Comparison of ENCODE assay signal across 8 cellular contexts in the genomic region with DNA sequence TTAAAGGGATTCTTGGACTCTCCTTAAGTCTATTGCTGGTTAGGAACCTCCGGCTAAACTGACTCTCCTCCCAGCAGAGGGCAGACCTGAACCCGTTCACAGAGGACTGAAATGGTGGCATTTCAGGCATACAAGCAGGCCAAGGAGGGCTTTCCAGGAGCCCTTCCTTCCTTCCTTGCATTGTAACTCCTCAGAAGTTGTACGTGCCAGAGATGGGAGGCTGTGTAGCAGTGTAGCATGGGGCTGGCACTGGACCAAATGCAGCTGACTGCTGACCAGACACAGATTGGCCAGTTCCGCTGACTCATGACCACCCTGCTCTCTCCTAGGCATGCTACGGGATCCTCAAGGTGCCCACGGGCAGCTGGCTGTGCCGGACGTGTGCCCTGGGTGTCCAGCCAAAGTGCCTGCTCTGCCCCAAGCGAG. TPM values are rescaled to one million over a fixed set of nuclear protein-coding genes. Genes with fewer than 3 reads are reported as not detected.
DNase-seq lines count a peak whose midpoint lies in the region; ATAC-seq, FAIRE-seq and TF ChIP-seq lines count a peak whose summit lies in the region.

No MANE protein-coding gene starts in this region.

- H3K27ac Mint-ChIP-seq in WTC11: no peak overlapping the region; the same call in 1 of the 2 replicates
- peak overlapping the region in 3 of 9 donors; percentile 21 to 59 (median 57) for H3K27ac Mint-ChIP-seq in naive thymus-derived CD4-positive, alpha-beta T cell
- no peak overlapping the region for H3K27ac Mint-ChIP-seq in activated naive CD4-positive, alpha-beta T cell treated with anti-CD3 and anti-CD28 coated beads, Interleukin-2, amount 10 ng/mL, durations not matched to agents 7 days and 5 days

- no peak overlapping the region for H3K4me3 Mint-ChIP-seq in WTC11
- no peak overlapping the region for H3K4me3 Mint-ChIP-seq in naive thymus-derived CD4-positive, alpha-beta T cell
- H3K4me3 Mint-ChIP-seq in activated naive CD4-positive, alpha-beta T cell treated with anti-CD3 and anti-CD28 coated beads, Interleukin-2, amount 10 ng/mL, durations not matched to agents 7 days and 5 days: no peak overlapping the region

- ATAC-seq in WTC11 (peak; percentile 44), HG02763 (IDR thresholded peaks at IDR 0.05; ENCODE audit: unreplicated experiment) (no peak)
- no peak for ATAC-seq in naive thymus-derived CD4-positive, alpha-beta T cell

- peak; percentile 47 for FAIRE-seq in GM12891 (lab: Jason Lieb, UNC)

- peaks cover 2% of the 10 kb centered on the region for H3K9me3 Mint-ChIP-seq in WTC11
- H3K9me3 Mint-ChIP-seq in naive thymus-derived CD4-positive, alpha-beta T cell: peaks cover 0 to under 1% (median 0%) of the 10 kb centered on the region in 11 donors
- no peaks in the 10 kb centered on the region for H3K9me3 Mint-ChIP-seq in activated naive CD4-positive, alpha-beta T cell treated with anti-CD3 and anti-CD28 coated beads, Interleukin-2, amount 10 ng/mL, durations not matched to agents 7 days and 5 days

- peaks cover 59% of the 10 kb centered on the region for H3K36me3 Mint-ChIP-seq in WTC11
- peaks cover 0 to 55% (median 15%) of the 10 kb centered on the region in 5 donors for H3K36me3 Mint-ChIP-seq in naive thymus-derived CD4-positive, alpha-beta T cell
- H3K36me3 Mint-ChIP-seq in activated naive CD4-positive, alpha-beta T cell treated with anti-CD3 and anti-CD28 coated beads, Interleukin-2, amount 10 ng/mL, durations not matched to agents 7 days and 5 days: peaks cover 43% of the 10 kb centered on the region

- H3K4me3 ChIP-seq in AG04449 (ENCODE audit: low read depth, low read length): no peak overlapping the region
- no peak overlapping the region for H3K4me3 ChIP-seq in naive thymus-derived CD4-positive, alpha-beta T cell (ENCODE audit: low read length)

- TF ChIP-seq POLR2A in GM12891 (IDR thresholded peaks at IDR 0.05; ENCODE audit: low read depth, low read length): no peak

- no peaks in the 10 kb centered on the region for H3K27me3 Mint-ChIP-seq in WTC11 (ENCODE audit: low read depth)
- H3K27me3 Mint-ChIP-seq in naive thymus-derived CD4-positive, alpha-beta T cell: no peaks in the 10 kb centered on the region
- H3K27me3 Mint-ChIP-seq in activated naive CD4-positive, alpha-beta T cell treated with anti-CD3 and anti-CD28 coated beads, Interleukin-2, amount 10 ng/mL, durations not matched to agents 7 days and 5 days: no peaks in the 10 kb centered on the region

- peaks cover 0 to 5% of the 10 kb centered on the region in 2 donors for H3K4me1 ChIP-seq in naive thymus-derived CD4-positive, alpha-beta T cell (ENCODE audit: control insufficient read depth in 2 of 2, insufficient read depth in 2 of 2, low read length in 2 of 2)

- H3K9me3 ChIP-seq in naive thymus-derived CD4-positive, alpha-beta T cell (ENCODE audit: control insufficient read depth in 2 of 3, low read length in 3 of 3): no peaks in the 10 kb centered on the region

- peaks cover 60 to 85% (median 68%) of the 10 kb centered on the region in 3 experiments for H3K36me3 ChIP-seq in naive thymus-derived CD4-positive, alpha-beta T cell (ENCODE audit: control insufficient read depth in 2 of 3, insufficient read depth in 3 of 3, low read length in 3 of 3)

- no peaks in the 10 kb centered on the region for H3K4me1 Mint-ChIP-seq in WTC11
- peaks cover 1 to 10% (median 3%) of the 10 kb centered on the region in 7 donors for H3K4me1 Mint-ChIP-seq in naive thymus-derived CD4-positive, alpha-beta T cell
- peaks cover 3% of the 10 kb centered on the region for H3K4me1 Mint-ChIP-seq in activated naive CD4-positive, alpha-beta T cell treated with anti-CD3 and anti-CD28 coated beads, Interleukin-2, amount 10 ng/mL, durations not matched to agents 7 days and 5 days

- POLR2A ChIA-PET in AG04449 (lab: Yijun Ruan, JAX) (no interaction called here), WTC11 (lab: Charles Lee) (no interaction called here)
- POLR2A ChIA-PET in naive thymus-derived CD4-positive, alpha-beta T cell (lab: Charles Lee): interaction anchor here (0.5 to 1.2 kb wide), 2 partner anchors 145 to 151 kb away, joined by 3 read pairs; a partner anchor contains a TSS

- intact Hi-C loops in naive thymus-derived CD4-positive, alpha-beta T cell (cut with micrococcal nuclease): no loop called here

- H3K27me3 ChIP-seq in naive thymus-derived CD4-positive, alpha-beta T cell (ENCODE audit: control insufficient read depth in 2 of 2, insufficient read depth in 2 of 2, low read length in 2 of 2): no peaks in the 10 kb centered on the region

- H3K27ac ChIP-seq in naive thymus-derived CD4-positive, alpha-beta T cell (ENCODE audit: low read depth, low read length): no peak overlapping the region

- DNase-seq in AG04449 (ENCODE audit: low read depth, low spot score): no peak
- DNase-seq in GM12891 (ENCODE audit: insufficient read length, low spot score): no peak
- peak; percentile 39 for DNase-seq in WTC11 (ENCODE audit: low spot score)
- DNase-seq in islet precursor cell: peak; percentile 72
- no peak for DNase-seq in naive thymus-derived CD4-positive, alpha-beta T cell
- DNase-seq in GF-D8 (lab: John Stamatoyannopoulos, UW): no peak
- no peak for DNase-seq in activated naive CD4-positive, alpha-beta T cell treated with anti-CD3 and anti-CD28 coated beads, Interleukin-2, amount 10 ng/mL, durations not matched to agents 7 days and 5 days

- TF ChIP-seq CTCF in AG04449 (IDR thresholded peaks at IDR 0.05; ENCODE audit: insufficient read depth, low read length, missing control alignments): peak; percentile 55
- peak; percentile 22; the same call in 1 of the 2 replicates for TF ChIP-seq CTCF in WTC11 (IDR thresholded peaks at IDR 0.05)

- CTCF ChIA-PET in AG04449 (lab: Yijun Ruan, JAX) (interaction anchor here (0.8 to 4.4 kb wide), 10 partner anchors 10 to 258 kb away, joined by 3 to 32 read pairs (median 7); no protein-coding TSS in a partner anchor), WTC11 (lab: Charles Lee) (interaction anchor here (1.3 to 2.1 kb wide), 2 partner anchors 25 to 35 kb away, joined by 6 to 8 read pairs; no protein-coding TSS in a partner anchor)
- CTCF ChIA-PET in naive thymus-derived CD4-positive, alpha-beta T cell (lab: Charles Lee): interaction anchor here (0.7 kb wide), 1 partner anchor 199 kb away, joined by 3 read pairs; no protein-coding TSS in a partner anchor
- CTCF ChIA-PET in activated naive CD4-positive, alpha-beta T cell treated with anti-CD3 and anti-CD28 coated beads, Interleukin-2, amount 10 ng/mL, durations not matched to agents 7 days and 5 days (lab: Charles Lee): no interaction called here

TF ChIP-seq in GM12891, 5 proteins besides CTCF, POLR2A, EP300 and RAD21:
- TF ChIP-seq SPI1 (IDR thresholded peaks at IDR 0.05; ENCODE audit: low read depth, low read length) (no peak), TAF1 (IDR thresholded peaks at IDR 0.05; ENCODE audit: low read depth, low read length) (no peak), PAX5 (IDR thresholded peaks at IDR 0.05; ENCODE audit: insufficient read depth, low read length, severe bottlenecking) (no peak), POLR2AphosphoS5 (IDR thresholded peaks at IDR 0.05; ENCODE audit: low read depth, low read length) (no peak), POU2F2 (IDR thresholded peaks at IDR 0.05; ENCODE audit: low read depth, low read length) (no peak)

TF ChIP-seq in WTC11, 78 proteins besides CTCF, POLR2A, EP300 and RAD21 (continues in another document):
- TF ChIP-seq, protein P1, sequence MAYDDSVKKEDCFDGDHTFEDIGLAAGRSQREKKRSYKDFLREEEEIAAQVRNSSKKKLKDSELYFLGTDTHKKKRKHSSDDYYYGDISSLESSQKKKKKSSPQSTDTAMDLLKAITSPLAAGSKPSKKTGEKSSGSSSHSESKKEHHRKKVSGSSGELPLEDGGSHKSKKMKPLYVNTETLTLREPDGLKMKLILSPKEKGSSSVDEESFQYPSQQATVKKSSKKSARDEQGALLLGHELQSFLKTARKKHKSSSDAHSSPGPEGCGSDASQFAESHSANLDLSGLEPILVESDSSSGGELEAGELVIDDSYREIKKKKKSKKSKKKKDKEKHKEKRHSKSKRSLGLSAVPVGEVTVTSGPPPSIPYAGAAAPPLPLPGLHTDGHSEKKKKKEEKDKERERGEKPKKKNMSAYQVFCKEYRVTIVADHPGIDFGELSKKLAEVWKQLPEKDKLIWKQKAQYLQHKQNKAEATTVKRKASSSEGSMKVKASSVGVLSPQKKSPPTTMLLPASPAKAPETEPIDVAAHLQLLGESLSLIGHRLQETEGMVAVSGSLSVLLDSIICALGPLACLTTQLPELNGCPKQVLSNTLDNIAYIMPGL (CRISPR knock-in tag; IDR thresholded peaks at IDR 0.05): no peak
- TF ChIP-seq, protein P2, sequence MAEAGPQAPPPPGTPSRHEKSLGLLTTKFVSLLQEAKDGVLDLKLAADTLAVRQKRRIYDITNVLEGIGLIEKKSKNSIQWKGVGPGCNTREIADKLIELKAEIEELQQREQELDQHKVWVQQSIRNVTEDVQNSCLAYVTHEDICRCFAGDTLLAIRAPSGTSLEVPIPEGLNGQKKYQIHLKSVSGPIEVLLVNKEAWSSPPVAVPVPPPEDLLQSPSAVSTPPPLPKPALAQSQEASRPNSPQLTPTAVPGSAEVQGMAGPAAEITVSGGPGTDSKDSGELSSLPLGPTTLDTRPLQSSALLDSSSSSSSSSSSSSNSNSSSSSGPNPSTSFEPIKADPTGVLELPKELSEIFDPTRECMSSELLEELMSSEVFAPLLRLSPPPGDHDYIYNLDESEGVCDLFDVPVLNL (CRISPR knock-in tag; IDR thresholded peaks at IDR 0.05; ENCODE audit: borderline replicate concordance, low read depth): no peak
- no peak for TF ChIP-seq ZNF423 (CRISPR knock-in tag; IDR thresholded peaks at IDR 0.05)
- no peak for TF ChIP-seq SMAD3 (CRISPR knock-in tag; IDR thresholded peaks at IDR 0.05; ENCODE audit: borderline replicate concordance)
- TF ChIP-seq ZNF138 (CRISPR knock-in tag; conservative IDR thresholded peaks at IDR 0.05): no peak
- TF ChIP-seq, protein P3, sequence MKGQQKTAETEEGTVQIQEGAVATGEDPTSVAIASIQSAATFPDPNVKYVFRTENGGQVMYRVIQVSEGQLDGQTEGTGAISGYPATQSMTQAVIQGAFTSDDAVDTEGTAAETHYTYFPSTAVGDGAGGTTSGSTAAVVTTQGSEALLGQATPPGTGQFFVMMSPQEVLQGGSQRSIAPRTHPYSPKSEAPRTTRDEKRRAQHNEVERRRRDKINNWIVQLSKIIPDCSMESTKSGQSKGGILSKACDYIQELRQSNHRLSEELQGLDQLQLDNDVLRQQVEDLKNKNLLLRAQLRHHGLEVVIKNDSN (CRISPR knock-in tag; IDR thresholded peaks at IDR 0.05): no peak
- TF ChIP-seq, protein P4, sequence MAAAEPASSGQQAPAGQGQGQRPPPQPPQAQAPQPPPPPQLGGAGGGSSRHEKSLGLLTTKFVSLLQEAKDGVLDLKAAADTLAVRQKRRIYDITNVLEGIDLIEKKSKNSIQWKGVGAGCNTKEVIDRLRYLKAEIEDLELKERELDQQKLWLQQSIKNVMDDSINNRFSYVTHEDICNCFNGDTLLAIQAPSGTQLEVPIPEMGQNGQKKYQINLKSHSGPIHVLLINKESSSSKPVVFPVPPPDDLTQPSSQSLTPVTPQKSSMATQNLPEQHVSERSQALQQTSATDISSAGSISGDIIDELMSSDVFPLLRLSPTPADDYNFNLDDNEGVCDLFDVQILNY (CRISPR knock-in tag; IDR thresholded peaks at IDR 0.05): no peak

RNA-seq across cellular contexts. Expression of a gene that starts 36.4 kb away (rescaled TPM):
- 19.6 TPM for polyA plus RNA-seq in GM12891 (2012; ENCODE audit: low read depth, missing spikeins)
- total RNA-seq in WTC11 (2021): 39.4 to 46.2 TPM (median 40.8 TPM) in 3 replicates
- total RNA-seq in naive thymus-derived CD4-positive, alpha-beta T cell: 100 to 1,000 TPM in 4 of 5 experiments, 10 to 100 TPM in 1; 99.0 to 271 (median 153) TPM
- 10 to 100 TPM; 29.8 to 55.7 TPM for polyA plus RNA-seq in naive thymus-derived CD4-positive, alpha-beta T cell

Comparison
In these comparisons a context has a peak if more than half of its experiments do, and no peak if none do; other contexts are left out.
1. DNase-seq: peak in WTC11 (single experiment) and islet precursor cell (single experiment); none in AG04449 (single experiment), GM12891 (single experiment), naive thymus-derived CD4-positive, alpha-beta T cell (0 of 9), GF-D8 (single experiment) and activated naive CD4-positive, alpha-beta T cell treated with anti-CD3 and anti-CD28 coated beads, Interleukin-2, amount 10 ng/mL, durations not matched to agents 7 days and 5 days (single experiment).